1 cellular context compared by ENCODE assay signal in the genomic region with DNA sequence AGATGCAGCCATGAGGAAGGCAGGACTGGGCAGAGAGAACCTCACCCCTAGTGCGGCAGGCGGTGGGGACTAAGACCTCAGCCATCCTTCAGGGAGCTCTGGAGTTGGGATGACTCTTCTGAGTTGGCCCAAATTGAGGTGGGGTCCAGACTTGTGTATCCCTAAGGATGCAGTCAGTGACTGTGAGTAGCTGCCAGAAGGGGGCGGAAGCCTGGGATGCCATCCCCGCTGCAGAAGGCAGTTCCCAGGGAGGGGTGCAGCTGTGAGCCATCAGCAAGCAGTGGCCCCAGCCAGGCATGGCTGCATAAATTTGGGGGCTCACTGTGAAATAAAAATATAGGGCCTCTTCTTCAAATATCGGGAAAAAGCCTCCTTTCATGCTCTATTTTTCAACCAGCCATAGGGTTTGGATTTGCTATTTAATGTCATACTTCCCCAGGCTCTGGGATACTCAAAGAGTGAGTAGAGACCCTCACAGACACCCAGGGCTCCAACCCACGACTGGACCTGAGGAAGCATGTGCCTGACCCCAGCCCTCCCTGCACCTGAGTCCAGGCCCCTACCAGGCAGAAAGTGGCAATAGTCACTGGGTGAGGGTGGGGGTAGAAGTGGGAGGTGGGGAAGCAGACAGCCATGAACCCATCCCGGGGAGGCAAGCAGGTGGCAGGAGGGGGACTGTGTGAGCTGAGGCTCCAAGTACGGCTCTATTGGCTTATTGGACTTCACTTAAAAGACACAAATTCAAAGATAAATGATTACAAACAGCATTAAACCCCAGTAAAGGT.
TF ChIP-seq lines count a peak whose summit lies in the region.

No MANE protein-coding gene starts in this region.

TF ChIP-seq in K562, 482 proteins besides CTCF, POLR2A, EP300 and RAD21:
- TF ChIP-seq ZNF668 (CRISPR knock-in tag; IDR thresholded peaks at IDR 0.05) (no peak), WHSC1 (IDR thresholded peaks at IDR 0.05; ENCODE audit: low read length) (no peak), TRIM24 (IDR thresholded peaks at IDR 0.05) (no peak), KDM1A (IDR thresholded peaks at IDR 0.05) (no peak), ZNF124 (CRISPR knock-in tag; IDR thresholded peaks at IDR 0.05) (no peak), PRMT5 (CRISPR knock-in tag; IDR thresholded peaks at IDR 0.05) (no peak), STAT5A (IDR thresholded peaks at IDR 0.05; ENCODE audit: borderline replicate concordance, low read length) (no peak), ZBTB8A (IDR thresholded peaks at IDR 0.05; ENCODE audit: partially characterized antibody) (no peak), ZNF57 (CRISPR knock-in tag; IDR thresholded peaks at IDR 0.05) (no peak)
